In the genomic region with DNA sequence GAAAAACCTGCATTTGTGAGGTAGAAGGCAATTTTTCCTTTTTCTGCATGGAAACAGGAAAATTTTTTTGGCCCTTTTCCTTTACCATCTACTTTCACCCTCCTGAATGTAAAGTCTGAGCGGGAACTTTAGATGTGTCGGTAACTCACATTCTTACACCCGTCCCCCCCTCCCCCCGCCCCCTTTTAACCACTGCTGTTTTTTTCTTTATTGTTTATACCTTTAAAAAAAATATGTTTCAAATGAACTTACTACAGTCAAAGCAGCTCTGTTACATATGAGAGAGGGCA, we compare ENCODE assay signal across 8 cellular contexts. TPM values are rescaled to one million over a fixed set of nuclear protein-coding genes. Genes with fewer than 3 reads are reported as not detected.
DNase-seq lines count a peak whose midpoint lies in the region; ATAC-seq and TF ChIP-seq lines count a peak whose summit lies in the region.

No MANE protein-coding gene starts in this region.

- H3K27ac ChIP-seq in PC-9 (peak overlapping the region; percentile 88), gastrocnemius medialis (peak overlapping the region; percentile 97 to 100 (median 99))

- ATAC-seq in gastrocnemius medialis (no peak), HG03108 (IDR thresholded peaks at IDR 0.05; ENCODE audit: unreplicated experiment) (no peak)

- BruUV-seq in PC-9 (replicated peaks; lab: Mats Ljungman, UMichigan) = no TSS peak

- H4K20me1 ChIP-seq in PC-9 (ENCODE audit: insufficient read depth) = peaks cover 8% of the 10 kb centered on the region; the same call in 1 of the 2 replicates

- TF ChIP-seq POLR2A in gastrocnemius medialis (IDR thresholded peaks at IDR 0.05) = no peak

- H2AFZ ChIP-seq in PC-9 = no peak overlapping the region

- H3K27me3 ChIP-seq in PC-9 (ENCODE audit: insufficient read depth, low read depth) (no peaks in the 10 kb centered on the region), gastrocnemius medialis (no peaks in the 10 kb centered on the region)

- POLR2A ChIA-PET in PC-9 (lab: Charles Lee; ENCODE audit: unreplicated experiment) = interaction anchor here (0.6 to 4.4 kb wide), 17 partner anchors 44 to 1136 kb away, joined by 3 to 37 read pairs (median 7); partner anchors contain the start of gene XXYLT1

- peaks cover 46% of the 10 kb centered on the region for H3K79me2 ChIP-seq in PC-9 (ENCODE audit: low read depth)

- H3K4me1 ChIP-seq in PC-9 (replicated peaks; ENCODE audit: insufficient read depth) (peaks cover 60% of the 10 kb centered on the region), gastrocnemius medialis (peaks cover 24 to 38% of the 10 kb centered on the region in 2 donors)

- peaks cover 24% of the 10 kb centered on the region for H3K36me3 ChIP-seq in PC-9 (ENCODE audit: low read depth)
- H3K36me3 ChIP-seq in gastrocnemius medialis = no peaks in the 10 kb centered on the region

- no peaks in the 10 kb centered on the region for H3K9me2 ChIP-seq in PC-9 (ENCODE audit: insufficient read depth)

- H3K4me3 ChIP-seq in GM12865 (ENCODE audit: low read depth, low read length) = peak overlapping the region; percentile 55
- H3K4me3 ChIP-seq in PC-9 = peak overlapping the region; percentile 55
- peak overlapping the region; percentile 57 for H3K4me3 ChIP-seq in fibroblast of pulmonary artery (replicated peaks; ENCODE audit: low read depth, low read length)
- peak overlapping the region; percentile 65 to 86 (median 75) for H3K4me3 ChIP-seq in gastrocnemius medialis

- intact Hi-C loops in PC-9 (cut with micrococcal nuclease; ENCODE audit: unreplicated experiment) (loop anchor here (1.0 to 5.0 kb wide), 8 partner anchors 64 to 528 kb away; partner anchors contain the start of gene ATP13A3), gastrocnemius medialis (cut with DNase I; ENCODE audit: low total_unique reads) (loop anchor here (1.0 to 10.0 kb wide), 5 partner anchors 132 to 349 kb away; partner anchors contain the start of gene ATP13A3)

- no peaks in the 10 kb centered on the region for H3K9me3 ChIP-seq in PC-9 (ENCODE audit: insufficient read depth, low read depth)
- H3K9me3 ChIP-seq in gastrocnemius medialis = no peaks in the 10 kb centered on the region

- DNase-seq in GM12865 (ENCODE audit: low read depth) = no peak
- no peak for DNase-seq in PC-9
- no peak for DNase-seq in fibroblast of pulmonary artery (ENCODE audit: low read depth)
- DNase-seq in gastrocnemius medialis = no peak
- no peak for DNase-seq in occipital lobe (lab: John Stamatoyannopoulos, UW)
- no peak for DNase-seq in NCI-H1436 treated with DMSO at 0.1 percent for 48 hours (lab: John Stamatoyannopoulos, UW)
- DNase-seq in kidney glomerular epithelial cell (lab: John Stamatoyannopoulos, UW) = no peak

- CTCF ChIA-PET in PC-9 (lab: Charles Lee) = interaction anchor here (0.6 to 1.2 kb wide), 5 partner anchors 183 to 354 kb away, joined by 3 to 6 read pairs (median 4); no protein-coding TSS in a partner anchor

- TF ChIP-seq CTCF in GM12865 (IDR thresholded peaks at IDR 0.05; ENCODE audit: insufficient read depth, low read depth, low read length, missing control alignments) (no peak), PC-9 (conservative IDR thresholded peaks at IDR 0.05) (no peak), fibroblast of pulmonary artery (IDR thresholded peaks at IDR 0.05; ENCODE audit: low read length, missing control alignments) (no peak), gastrocnemius medialis (IDR thresholded peaks at IDR 0.05 in 4 of 5, conservative IDR thresholded peaks at IDR 0.05 in 1 of 5) (no peak)

- H3F3A ChIP-seq in PC-9 (ENCODE audit: insufficient read depth, low read depth) = peaks cover 71% of the 10 kb centered on the region

- H3K4me2 ChIP-seq in PC-9 = peak overlapping the region; percentile 83

- in situ Hi-C loops in gastrocnemius medialis (cut with MboI; ENCODE audit: low sequenced_read_pairs in 4 of 4) = loop anchor here (5.0 to 25.0 kb wide), 5 partner anchors 68 to 351 kb away; no protein-coding TSS in a partner anchor

RNA-seq across cellular contexts. Expression of gene HES1, which starts 0.5 kb away (rescaled TPM):
- total RNA-seq in PC-9 (2021) = 66.5 and 97.8 TPM in 2 replicates
- 10 to 100 TPM in 3 of 4 donors, 1 to 10 TPM in 1; 9.7 to 38.3 (median 27.8) TPM for total RNA-seq in gastrocnemius medialis
- 13.6 TPM for total RNA-seq in occipital lobe
